Comparison of ENCODE assay signal across 8 cellular contexts in the genomic region with DNA sequence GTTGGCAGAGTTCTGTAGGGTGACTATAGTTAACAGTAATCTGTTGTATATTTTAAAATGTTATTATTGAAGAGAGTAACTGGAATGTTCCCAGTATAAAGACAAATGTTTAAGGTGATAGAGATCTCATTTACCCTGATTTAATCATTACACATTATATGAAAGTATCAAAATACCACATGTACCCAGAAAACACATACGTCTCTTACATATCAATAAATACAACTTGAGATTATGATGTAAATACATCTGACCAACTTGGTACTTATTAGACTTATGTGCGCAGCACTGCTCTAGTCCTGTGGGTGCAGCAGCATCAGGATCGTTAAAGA. TPM values are rescaled to one million over a fixed set of nuclear protein-coding genes. Genes with fewer than 3 reads are reported as not detected.
DNase-seq lines count a peak whose midpoint lies in the region; ATAC-seq, FAIRE-seq and TF ChIP-seq lines count a peak whose summit lies in the region.

No MANE protein-coding gene starts in this region.

- peak overlapping the region; percentile 74 for H3K4me2 ChIP-seq in HepG2 (ENCODE audit: low read depth, low read length)

- peak overlapping the region; percentile 48 for H2AFZ ChIP-seq in HepG2 (ENCODE audit: low read length)

- DNase-seq in activated CD4-positive, alpha-beta T cell treated with anti-CD3 and anti-CD28 coated beads, Interleukin-2, amount 10 ng/mL, durations not matched to agents 24 days and 14 days = no peak
- no peak for DNase-seq in activated CD4-positive, alpha-beta T cell treated with anti-CD3 and anti-CD28 coated beads for 4 hours
- DNase-seq in adrenal gland = no peak
- DNase-seq in HepG2 (ENCODE audit: low spot score) = no peak
- DNase-seq in testis = no peak
- no peak for DNase-seq in epidermal melanocyte (ENCODE audit: insufficient read length, low spot score)
- DNase-seq in NCI-H2171 treated with DMSO at 0.1 percent for 48 hours (lab: John Stamatoyannopoulos, UW) = no peak
- DNase-seq in cortex of kidney (lab: John Stamatoyannopoulos, UW) = no peak

- POLR2A ChIA-PET in HepG2 (lab: Yijun Ruan, JAX) = interaction anchor here (0.6 to 2.2 kb wide), 8 partner anchors 10 to 857 kb away, joined by 3 to 15 read pairs (median 4); partner anchors contain the start of genes RERE and TNFRSF9

- peaks cover 50% of the 10 kb centered on the region for H3K4me1 Mint-ChIP-seq in activated CD4-positive, alpha-beta T cell treated with anti-CD3 and anti-CD28 coated beads, Interleukin-2, amount 10 ng/mL, durations not matched to agents 24 days and 14 days

- no peak; the same call in 1 of the 3 replicates for ATAC-seq in HepG2

- TSS peak; percentile 98 for BruUV-seq in HepG2 (replicated peaks; lab: Mats Ljungman, UMichigan)

- no peak for TF ChIP-seq CTCF in adrenal gland (IDR thresholded peaks at IDR 0.05)
- TF ChIP-seq CTCF in HepG2 (CRISPR knock-in tag; IDR thresholded peaks at IDR 0.05) = no peak
- no peak for TF ChIP-seq CTCF in testis (IDR thresholded peaks at IDR 0.05)

- H3K4me1 ChIP-seq in adrenal gland (replicated peaks in 1 of 2) (peaks cover 12 to 32% of the 10 kb centered on the region in 2 donors), HepG2 (ENCODE audit: insufficient read depth, low read length) (peaks cover 46% of the 10 kb centered on the region), testis (peaks cover 14% of the 10 kb centered on the region)

- H3K36me3 ChIP-seq in adrenal gland (replicated peaks in 1 of 2) (peaks cover 0 to 28% of the 10 kb centered on the region in 2 donors), HepG2 (replicated peaks in 1 of 2; ENCODE audit: control insufficient read depth in 1 of 2, insufficient read depth in 2 of 2, low read length in 2 of 2) (peaks cover 5 to 20% of the 10 kb centered on the region in 2 experiments), testis (ENCODE audit: low read depth, missing control alignments) (no peaks in the 10 kb centered on the region)

- H3K36me3 Mint-ChIP-seq in activated CD4-positive, alpha-beta T cell treated with anti-CD3 and anti-CD28 coated beads, Interleukin-2, amount 10 ng/mL, durations not matched to agents 24 days and 14 days (ENCODE audit: low read depth) = peaks cover 39% of the 10 kb centered on the region

- no peak for TF ChIP-seq RAD21 in HepG2 (CRISPR knock-in tag; IDR thresholded peaks at IDR 0.05)

- no peaks in the 10 kb centered on the region for H4K20me1 ChIP-seq in HepG2 (ENCODE audit: insufficient read depth, low read length)

- in situ Hi-C loops in HepG2 (cut with HindIII; ENCODE audit: extremely low pct_ligation_motif_present, low pct_unique_long_range_greater_than_20kb) = no loop called here

- TF ChIP-seq EP300 in HepG2 (IDR thresholded peaks at IDR 0.05; ENCODE audit: low read depth in 2 of 2, low read length in 2 of 2) (no peak), HepG2 (CRISPR knock-in tag; IDR thresholded peaks at IDR 0.05; ENCODE audit: borderline replicate concordance) (no peak)

- H3K27ac ChIP-seq in adrenal gland (peak overlapping the region; percentile 56 to 96 (median 93)), HepG2 (ENCODE audit: extremely low read length, insufficient read depth, low read length) (peak overlapping the region; percentile 70), testis (peak overlapping the region; percentile 81 to 87)

- peak overlapping the region; percentile 89 for H3K9ac ChIP-seq in HepG2 (ENCODE audit: insufficient read depth, low read depth, low read length)

- H3K79me2 ChIP-seq in HepG2 (ENCODE audit: insufficient read depth, low read length) = peaks cover 35% of the 10 kb centered on the region

- H3K27ac Mint-ChIP-seq in activated CD4-positive, alpha-beta T cell treated with anti-CD3 and anti-CD28 coated beads, Interleukin-2, amount 10 ng/mL, durations not matched to agents 24 days and 14 days = peak overlapping the region; percentile 100

- H3K9me3 Mint-ChIP-seq in activated CD4-positive, alpha-beta T cell treated with anti-CD3 and anti-CD28 coated beads, Interleukin-2, amount 10 ng/mL, durations not matched to agents 24 days and 14 days = no peaks in the 10 kb centered on the region

- intact Hi-C loops in activated CD4-positive, alpha-beta T cell treated with anti-CD3 and anti-CD28 coated beads, Interleukin-2, amount 10 ng/mL, durations not matched to agents 24 days and 14 days (cut with micrococcal nuclease) = loop anchor here (2.0 to 5.0 kb wide), 2 partner anchors 40 to 179 kb away; partner anchors contain the start of gene PER3
- intact Hi-C loops in adrenal gland (cut with DNase I) = no loop called here
- intact Hi-C loops in HepG2 (cut with micrococcal nuclease; ENCODE audit: unreplicated experiment) = no loop called here
- intact Hi-C loops in testis (cut with DNase I; ENCODE audit: low total_unique reads) = no loop called here

- H3K27me3 ChIP-seq in adrenal gland = no peaks in the 10 kb centered on the region
- no peaks in the 10 kb centered on the region for H3K27me3 ChIP-seq in HepG2 (ENCODE audit: control insufficient read depth in 1 of 2, insufficient read depth in 2 of 2, low read length in 2 of 2)
- no peaks in the 10 kb centered on the region for H3K27me3 ChIP-seq in testis

- no peak for TF ChIP-seq POLR2A in adrenal gland (IDR thresholded peaks at IDR 0.05)
- TF ChIP-seq POLR2A in HepG2 (IDR thresholded peaks at IDR 0.05; ENCODE audit: insufficient read depth in 1 of 2, low read depth in 2 of 2, low read length in 2 of 2) = no peak
- no peak for TF ChIP-seq POLR2A in testis (IDR thresholded peaks at IDR 0.05)

- H3K9me3 ChIP-seq in adrenal gland (replicated peaks in 1 of 3) (no peaks in the 10 kb centered on the region), HepG2 (ENCODE audit: low read length) (no peaks in the 10 kb centered on the region), testis (no peaks in the 10 kb centered on the region)

- peak overlapping the region; percentile 37 to 72 (median 60) for H3K4me3 ChIP-seq in adrenal gland
- peak overlapping the region; percentile 77 to 88 (median 83) for H3K4me3 ChIP-seq in HepG2 (replicated peaks in 1 of 3; ENCODE audit: insufficient read depth in 1 of 3, low read depth in 2 of 3, low read length in 3 of 3)
- H3K4me3 ChIP-seq in testis = peak overlapping the region; percentile 67 to 81

- H3K4me3 Mint-ChIP-seq in activated CD4-positive, alpha-beta T cell treated with anti-CD3 and anti-CD28 coated beads, Interleukin-2, amount 10 ng/mL, durations not matched to agents 24 days and 14 days = peak overlapping the region; percentile 99

- CTCF ChIA-PET in HepG2 (lab: Yijun Ruan, JAX; ENCODE audit: low intra/inter-chr PET ratio, low total read pairs) = interaction anchor here (1.6 kb wide), 1 partner anchor 391 kb away, joined by 4 read pairs; no protein-coding TSS in a partner anchor

- FAIRE-seq in HepG2 (lab: Jason Lieb, UNC) = no peak

- H3K27me3 Mint-ChIP-seq in activated CD4-positive, alpha-beta T cell treated with anti-CD3 and anti-CD28 coated beads, Interleukin-2, amount 10 ng/mL, durations not matched to agents 24 days and 14 days = no peaks in the 10 kb centered on the region

- WGBS in adrenal gland, 4 donors = 0 to 1% (median 0%) methylated on average over 3 of the region's 3 CpGs
- WGBS in HepG2 (ENCODE audit: low lambda C conversion rate) = 2% methylated on average over 3 of the region's 3 CpGs
- WGBS in testis, 2 donors = 1 to 2% methylated on average over 3 of the region's 3 CpGs

RNA-seq across cellular contexts. Expression of gene PARK7, which starts 0.7 kb away (rescaled TPM):
- 409 and 426 TPM in 2 replicates for total RNA-seq in activated CD4-positive, alpha-beta T cell treated with anti-CD3 and anti-CD28 coated beads, Interleukin-2, amount 10 ng/mL, durations not matched to agents 24 days and 14 days
- total RNA-seq in adrenal gland (100 to 1,000 TPM; 266 to 478 (median 362) TPM), HepG2 (2016; rRNA removed; fragmentation: Illumina TruSeq; extraction: Trizol) (296 and 409 TPM in 2 replicates), testis (100 to 1,000 TPM; 110 to 129 TPM)
- polyA plus RNA-seq in adrenal gland (100 to 1,000 TPM; 274 to 697 (median 537) TPM), HepG2 (2011; rRNA removed) (160 and 212 TPM in 2 replicates), testis (ENCODE audit: insufficient read depth, low read depth, low replicate concordance) (281 TPM)
- total RNA-seq in HepG2 (2016; cell fraction: cytosol; rRNA removed; fragmentation: Illumina TruSeq; extraction: Trizol; ENCODE audit: low read depth) = 134 and 137 TPM in 2 replicates
- total RNA-seq in HepG2 (2016; cell fraction: insoluble cytoplasmic fraction; rRNA removed; fragmentation: Illumina TruSeq; extraction: Trizol) = 293 and 390 TPM in 2 replicates
- total RNA-seq in HepG2 (2016; cell fraction: membrane; rRNA removed; fragmentation: Illumina TruSeq; extraction: Trizol) = 183 and 197 TPM in 2 replicates
- 97.3 and 108 TPM in 2 replicates for total RNA-seq in HepG2 (2016; cell fraction: nucleus; rRNA removed; fragmentation: Illumina TruSeq; extraction: Trizol)
- polyA plus RNA-seq in HepG2 (2011; cell fraction: cytosol; rRNA removed) = 157 and 186 TPM in 2 replicates
- 39.0 and 44.4 TPM in 2 replicates for polyA plus RNA-seq in HepG2 (2011; cell fraction: nucleus; rRNA removed)
- polyA plus RNA-seq in HepG2 (2012) = 232 and 305 TPM in 2 replicates
- 218 and 228 TPM in 2 replicates for polyA plus RNA-seq in HepG2 (2016; cell fraction: cytosol; fragmentation: Illumina TruSeq; extraction: Trizol; ENCODE audit: low read depth)
- 522 and 557 TPM in 2 replicates for polyA plus RNA-seq in HepG2 (2016; cell fraction: insoluble cytoplasmic fraction; fragmentation: Illumina TruSeq; extraction: Trizol; ENCODE audit: low read depth)
- polyA plus RNA-seq in HepG2 (2016; cell fraction: membrane; fragmentation: Illumina TruSeq; extraction: Trizol; ENCODE audit: low read depth) = 199 and 221 TPM in 2 replicates
- 223 and 234 TPM in 2 replicates for polyA plus RNA-seq in HepG2 (2016; cell fraction: nucleus; fragmentation: Illumina TruSeq; extraction: Trizol; ENCODE audit: insufficient read depth, low read depth)
- polyA minus RNA-seq in HepG2 (2011; rRNA and poly(A)+ RNA removed; ENCODE audit: low replicate concordance) = 24.0 and 53.8 TPM in 2 replicates
- 52.3 and 53.9 TPM in 2 replicates for polyA minus RNA-seq in HepG2 (2011; cell fraction: cytosol; rRNA and poly(A)+ RNA removed)
- 28.7 and 42.4 TPM in 2 replicates for polyA minus RNA-seq in HepG2 (2011; cell fraction: nucleus; rRNA and poly(A)+ RNA removed)

RNA-seq across cellular contexts. Expression of gene TNFRSF9, which starts 20.2 kb away (rescaled TPM):
- total RNA-seq in activated CD4-positive, alpha-beta T cell treated with anti-CD3 and anti-CD28 coated beads, Interleukin-2, amount 10 ng/mL, durations not matched to agents 24 days and 14 days = 30.5 and 30.9 TPM in 2 replicates
- under 1 TPM in 4 of 8 donors, not detected in 4; 0.11 to 0.83 (median 0.51) TPM for total RNA-seq in adrenal gland
- polyA plus RNA-seq in adrenal gland = under 1 TPM; 0.03 to 0.15 (median 0.08) TPM
- total RNA-seq in HepG2 (2016; rRNA removed; fragmentation: Illumina TruSeq; extraction: Trizol) = 0.07 TPM in 2 replicates
- total RNA-seq in HepG2 (2016; cell fraction: cytosol; rRNA removed; fragmentation: Illumina TruSeq; extraction: Trizol; ENCODE audit: low read depth) = not detected in 2 replicates
- 0.11 and 0.12 TPM in 2 replicates for total RNA-seq in HepG2 (2016; cell fraction: insoluble cytoplasmic fraction; rRNA removed; fragmentation: Illumina TruSeq; extraction: Trizol)
- total RNA-seq in HepG2 (2016; cell fraction: membrane; rRNA removed; fragmentation: Illumina TruSeq; extraction: Trizol) = 0.03 and 0.15 TPM in 2 replicates
- total RNA-seq in HepG2 (2016; cell fraction: nucleus; rRNA removed; fragmentation: Illumina TruSeq; extraction: Trizol) = not detected in 2 replicates
- not detected in 2 replicates for polyA plus RNA-seq in HepG2 (2011; rRNA removed)
- 0.03 TPM in 1 of 2 replicates, not detected in the other for polyA plus RNA-seq in HepG2 (2011; cell fraction: cytosol; rRNA removed)
- not detected in 2 replicates for polyA plus RNA-seq in HepG2 (2011; cell fraction: nucleus; rRNA removed)
- not detected in 2 replicates for polyA plus RNA-seq in HepG2 (2012)
- not detected in 2 replicates for polyA plus RNA-seq in HepG2 (2016; cell fraction: cytosol; fragmentation: Illumina TruSeq; extraction: Trizol; ENCODE audit: low read depth)
- polyA plus RNA-seq in HepG2 (2016; cell fraction: insoluble cytoplasmic fraction; fragmentation: Illumina TruSeq; extraction: Trizol; ENCODE audit: low read depth) = 0.16 TPM in 1 of 2 replicates, not detected in the other
- 0.05 TPM in 1 of 2 replicates, not detected in the other for polyA plus RNA-seq in HepG2 (2016; cell fraction: membrane; fragmentation: Illumina TruSeq; extraction: Trizol; ENCODE audit: low read depth)
- 0.07 TPM in 1 of 2 replicates, not detected in the other for polyA plus RNA-seq in HepG2 (2016; cell fraction: nucleus; fragmentation: Illumina TruSeq; extraction: Trizol; ENCODE audit: insufficient read depth, low read depth)
- polyA minus RNA-seq in HepG2 (2011; rRNA and poly(A)+ RNA removed; ENCODE audit: low replicate concordance) = 1.3 TPM in 1 of 2 replicates, not detected in the other
- polyA minus RNA-seq in HepG2 (2011; cell fraction: cytosol; rRNA and poly(A)+ RNA removed) = not detected in 2 replicates
- polyA minus RNA-seq in HepG2 (2011; cell fraction: nucleus; rRNA and poly(A)+ RNA removed) = not detected in 2 replicates
- under 1 TPM; 0.06 to 0.08 TPM for total RNA-seq in testis
- 0.24 TPM for polyA plus RNA-seq in testis (ENCODE audit: insufficient read depth, low read depth, low replicate concordance)

Comparison
In these comparisons a context has a peak if more than half of its experiments do, and no peak if none do; other contexts are left out.
1. RNA of gene TNFRSF9, which starts 20.2 kb away (total RNA-seq): 30.5 to 30.9 TPM in activated CD4-positive, alpha-beta T cell treated with anti-CD3 and anti-CD28 coated beads, Interleukin-2, amount 10 ng/mL, durations not matched to agents 24 days and 14 days; 0.11 to 0.83 TPM in adrenal gland, 0.06 to 0.08 TPM in testis and 0.03 to 0.15 TPM in HepG2; every median in the first group is over 10 times any median in the second.
2. Peak in every context shown above with its lines, with median percentiles within 50 percentile points of each other: H3K27ac ChIP-seq and H3K4me3 ChIP-seq.